In the genomic region with DNA sequence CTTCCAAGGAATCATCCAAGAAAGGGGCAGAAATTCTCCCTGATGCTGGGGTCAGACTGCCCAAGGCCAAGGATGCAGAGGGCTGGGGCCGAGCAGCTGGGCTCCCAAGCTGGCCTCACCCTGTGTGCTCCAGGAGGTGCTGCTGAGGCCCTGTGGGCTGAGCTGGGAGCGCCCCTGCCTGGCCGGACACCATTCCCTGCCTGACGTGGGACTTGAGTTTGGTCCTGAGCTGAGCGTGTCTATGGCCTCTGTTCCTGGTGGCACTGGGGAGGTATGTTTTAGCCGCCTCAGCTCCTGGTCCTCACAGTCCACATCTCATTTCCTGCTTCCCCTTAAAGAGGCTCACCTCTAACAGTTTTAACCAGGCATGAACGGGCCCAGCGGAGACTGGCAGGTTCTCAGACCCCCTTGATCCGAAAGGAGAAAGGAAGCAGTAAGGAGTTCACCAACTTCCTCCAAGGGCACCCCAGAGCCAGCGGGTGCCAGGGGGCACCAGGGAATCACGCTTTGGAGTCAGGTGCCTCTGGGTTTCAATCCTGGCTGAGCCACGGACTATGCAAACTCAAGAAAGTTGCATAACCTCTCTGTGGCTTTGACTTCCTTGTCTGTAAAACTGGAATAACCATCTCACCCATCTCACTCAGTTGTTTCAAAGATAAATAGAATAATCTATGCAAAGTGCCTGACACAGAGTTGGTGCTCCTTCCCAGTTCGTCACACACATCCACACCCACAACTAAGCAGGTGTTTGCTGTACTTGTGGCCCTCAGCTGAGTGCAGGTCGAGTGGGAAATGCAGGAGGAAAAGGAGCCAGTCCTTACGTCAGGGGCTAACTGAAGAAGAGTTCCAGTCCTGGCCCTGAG, we compare ENCODE assay signal across 9 cellular contexts. TPM values are rescaled to one million over a fixed set of nuclear protein-coding genes. Genes with fewer than 3 reads are reported as not detected.
DNase-seq lines count a peak whose midpoint lies in the region; ATAC-seq and TF ChIP-seq lines count a peak whose summit lies in the region.
"Had no signal": no experiment of that assay in that cellular context is flagged by ENCODE, and none has a peak within 500 bp of the region (broad histone marks: within the 10 kb centered on the region; RNA-seq: fewer than 3 reads in every experiment).

No MANE protein-coding gene starts in this region.

- 61 to 77% (median 70%) methylated on average over 15 of the region's 15 CpGs for WGBS in heart left ventricle, 4 donors
- 56 to 74% methylated on average over 5 to 7 of the region's 15 CpGs for WGBS in gastroesophageal sphincter (ENCODE audit: low coverage in 1 of 2), 2 donors

- no peaks in the 10 kb centered on the region for H3K36me3 ChIP-seq in heart left ventricle
- H3K36me3 ChIP-seq in gastroesophageal sphincter: no peaks in the 10 kb centered on the region
- no peaks in the 10 kb centered on the region for H3K36me3 ChIP-seq in vagina

- H3K9me3 ChIP-seq in heart left ventricle (no peaks in the 10 kb centered on the region), gastroesophageal sphincter (no peaks in the 10 kb centered on the region), vagina (no peaks in the 10 kb centered on the region)

- H3K27ac ChIP-seq in heart left ventricle: peak overlapping the region in 2 of 12 donors; percentile 3 to 4
- H3K27ac ChIP-seq in gastroesophageal sphincter: no peak overlapping the region
- peak overlapping the region; percentile 37 for H3K27ac ChIP-seq in vagina

- H3K4me1 ChIP-seq in heart left ventricle (peaks cover 7 to 43% (median 22%) of the 10 kb centered on the region in 12 donors), gastroesophageal sphincter (peaks cover 0 to 24% (median 0%) of the 10 kb centered on the region in 3 donors), vagina (peaks cover 23% of the 10 kb centered on the region)

- TF ChIP-seq POLR2A in heart left ventricle (IDR thresholded peaks at IDR 0.05) (no peak), gastroesophageal sphincter (IDR thresholded peaks at IDR 0.05) (no peak), vagina (IDR thresholded peaks at IDR 0.05) (no peak)

- TF ChIP-seq EP300 in gastroesophageal sphincter (IDR thresholded peaks at IDR 0.05): no peak

- intact Hi-C loops in heart left ventricle (cut with DNase I) (loop anchor here (2.0 to 10.0 kb wide), 13 partner anchors 107 to 399 kb away; a partner anchor contains a TSS), cardiac septum (cut with DNase I) (loop anchor here (10.0 kb wide), 1 partner anchor 399 kb away; no protein-coding TSS in a partner anchor), vagina (cut with DNase I) (loop anchor here (10.0 kb wide), 1 partner anchor 169 kb away; no protein-coding TSS in a partner anchor)

- peak in 10 of 12 donors; percentile 14 to 58 (median 42) for TF ChIP-seq CTCF in heart left ventricle (IDR thresholded peaks at IDR 0.05)
- peak in 1 of 4 experiments; percentile 24 for TF ChIP-seq CTCF in gastroesophageal sphincter (IDR thresholded peaks at IDR 0.05)
- TF ChIP-seq CTCF in vagina (IDR thresholded peaks at IDR 0.05): no peak

- H3K27me3 ChIP-seq in heart left ventricle (no peaks in the 10 kb centered on the region), gastroesophageal sphincter (no peaks in the 10 kb centered on the region), vagina (no peaks in the 10 kb centered on the region)

- no peak overlapping the region for H3K4me3 ChIP-seq in heart left ventricle
- no peak overlapping the region for H3K4me3 ChIP-seq in gastroesophageal sphincter
- H3K4me3 ChIP-seq in vagina: no peak overlapping the region

- DNase-seq in heart left ventricle: peak in 3 of 5 donors; percentile 42 to 57 (median 43)
- DNase-seq in cardiac septum (ENCODE audit: low spot score): no peak
- peak; percentile 67 for DNase-seq in NOMO-1 treated with DMSO at 0.1 percent for 48 hours (lab: John Stamatoyannopoulos, UW; ENCODE audit: unreplicated experiment)
- DNase-seq in vagina (ENCODE audit: extremely low spot score in 2 of 2): no peak
- no peak for DNase-seq in NCI-H1694 treated with DMSO at 0.1 percent for 48 hours (lab: John Stamatoyannopoulos, UW)
- DNase-seq: COR-L47 had no signal

- peak; percentile 53 to 79 (median 62) for ATAC-seq in heart left ventricle
- ATAC-seq in gastroesophageal sphincter: peak; percentile 20
- ATAC-seq in HG03457 (IDR thresholded peaks at IDR 0.05; ENCODE audit: unreplicated experiment): no peak
- ATAC-seq in HG03159 (IDR thresholded peaks at IDR 0.05; ENCODE audit: unreplicated experiment): no peak

RNA-seq across cellular contexts. Expression of a gene that starts 48.6 kb away (rescaled TPM):
- total RNA-seq in heart left ventricle (1 to 10 TPM in 2 of 9 donors, under 1 TPM in 4, not detected in 3; 0.09 to 1.9 (median 0.72) TPM), cardiac septum (0.51 TPM), gastroesophageal sphincter (1 to 10 TPM in 1 of 4 donors, under 1 TPM in 2, not detected in 1; 0.13 to 2.3 (median 0.54) TPM), vagina (6.1 TPM)
- polyA plus RNA-seq in heart left ventricle: under 1 TPM; 0.22 to 0.69 TPM

Comparison
In these comparisons a context has a peak if more than half of its experiments do, and no peak if none do; other contexts are left out.
1. DNase-seq: peak in heart left ventricle (3 of 5) and NOMO-1 treated with DMSO at 0.1 percent for 48 hours (single experiment); none in cardiac septum (single experiment), vagina (0 of 2) and NCI-H1694 treated with DMSO at 0.1 percent for 48 hours (single experiment).
2. ATAC-seq: peak in heart left ventricle (4 of 4) and gastroesophageal sphincter (single experiment); none in HG03457 (single experiment) and HG03159 (single experiment).
3. CTCF ChIP-seq: peak in heart left ventricle (10 of 12); none in vagina (0 of 3).